In genomic region chr3:105877625-105877913, GRCh38 we compare ENCODE assay signal across 1 cellular context.
TF ChIP-seq lines count a peak whose summit lies in the region.

No MANE protein-coding gene starts in this region.

TF ChIP-seq in GM12878, 131 proteins besides CTCF, POLR2A, EP300 and RAD21 (continued from another document):
- TF ChIP-seq BCLAF1 (IDR thresholded peaks at IDR 0.05), result no peak
- TF ChIP-seq SREBF2 (IDR thresholded peaks at IDR 0.05; ENCODE audit: low read length), result no peak
- no peak for TF ChIP-seq RFX5 (IDR thresholded peaks at IDR 0.05; ENCODE audit: low read depth, low read length)
TF ChIP-seq in GM12878: peak in this region for 0.
